25 cellular contexts compared by ENCODE assay signal in the genomic region with DNA sequence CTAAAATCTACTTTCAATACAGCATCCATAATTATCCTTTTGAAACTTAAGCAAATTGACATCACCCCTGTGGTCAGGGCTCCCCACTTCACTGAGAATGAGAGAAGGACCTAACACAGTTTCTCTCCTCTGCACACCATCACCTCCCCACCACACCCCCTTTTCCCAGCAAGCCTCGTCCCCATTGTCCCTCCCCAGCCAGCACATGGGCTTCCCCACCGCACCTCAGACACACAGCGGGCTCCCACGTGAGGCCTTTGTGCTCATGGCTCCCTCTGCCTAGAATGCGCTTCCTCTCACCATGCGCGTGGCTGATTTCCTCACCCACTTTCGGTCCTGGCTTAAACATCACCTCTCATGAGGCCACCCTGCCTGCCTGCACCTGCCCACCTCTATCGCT.
"Had no signal": no experiment of that assay in that cellular context is flagged by ENCODE, and none has a peak within 500 bp of the region (broad histone marks: within the 10 kb centered on the region; RNA-seq: fewer than 3 reads in every experiment).

No MANE protein-coding gene starts in this region.

- ATAC-seq: HepG2, Panc1, PC-3 had no signal

- DNase-seq: IMR-90; Kasumi-1; KG1; MV-4-11; NCI-H1048; NCI-H1105; NCI-H1417; NCI-H1436 treated with DMSO at 0.1 percent for 48 hours; NCI-H1694; NCI-H187 treated with DMSO at 0.1 percent for 48 hours; NCI-H2029 treated with DMSO at 0.1 percent for 48 hours; NCI-H2107; NCI-H2227 treated with DMSO at 0.1 percent for 48 hours; NCI-H524; NCI-H69; NCI-H774; NK-92 treated with Interleukin-12 subunit alpha and Interleukin-12 subunit beta, amount 100 ng/mL, for 24 hours; PC-3; SHP77; SK-N-SH; SW 1271; T-helper 1 cell had no signal

- H3K9me3 ChIP-seq: SK-N-SH had no signal

- H3K9ac ChIP-seq: SK-N-SH had no signal

- FAIRE-seq: HepG2 had no signal

- H3K27ac ChIP-seq: RWPE1 had no signal

- H3K4me2 ChIP-seq: SK-N-SH had no signal
